In genomic region chr9:108113579-108113978, GRCh38 we compare ENCODE assay signal across 18 cellular contexts.
DNase-seq lines count a peak whose midpoint lies in the region; ATAC-seq, FAIRE-seq and TF ChIP-seq lines count a peak whose summit lies in the region.
"Had no signal": no experiment of that assay in that cellular context is flagged by ENCODE, and none has a peak within 500 bp of the region (broad histone marks: within the 10 kb centered on the region; RNA-seq: fewer than 3 reads in every experiment).

No MANE protein-coding gene starts in this region.

- peak; percentile 37 for ATAC-seq in IMR-90 (ENCODE audit: low read depth)
- no peak; the same call in 1 of the 3 replicates for ATAC-seq in K562
- no peak for ATAC-seq in GM21737 (IDR thresholded peaks at IDR 0.05; ENCODE audit: unreplicated experiment)

- H4K91ac ChIP-seq in IMR-90 (ENCODE audit: insufficient read depth, low read depth, low read length) = no peak overlapping the region

- TF ChIP-seq RAD21 in IMR-90 (IDR thresholded peaks at IDR 0.05; ENCODE audit: low read length) (no peak), K562 (CRISPR knock-in tag; conservative IDR thresholded peaks at IDR 0.05 in 1 of 2, IDR thresholded peaks at IDR 0.05 in 1 of 2) (no peak)

- POLR2A ChIA-PET in IMR-90 (lab: Charles Lee; ENCODE audit: unreplicated experiment) = no interaction called here
- POLR2A ChIA-PET in K562 (lab: Yijun Ruan, JAX) = interaction anchor here (0.5 to 1.2 kb wide), 3 partner anchors 20 to 61 kb away, joined by 3 to 5 read pairs (median 3); no protein-coding TSS in a partner anchor

- H3K14ac ChIP-seq in IMR-90 (replicated peaks; ENCODE audit: low read depth, low read length) = no peak overlapping the region

- TF ChIP-seq EP300 in K562 (IDR thresholded peaks at IDR 0.05; ENCODE audit: low read length) = no peak
- no peak for TF ChIP-seq EP300 in tibial nerve (IDR thresholded peaks at IDR 0.05)

- H4K5ac ChIP-seq in IMR-90 (ENCODE audit: low read depth, low read length) = no peak overlapping the region

- no peak overlapping the region for H3K23ac ChIP-seq in IMR-90 (ENCODE audit: low read depth, low read length)

- no peak for TF ChIP-seq CTCF in IMR-90 (conservative IDR thresholded peaks at IDR 0.05; ENCODE audit: low read depth, low read length)
- no peak for TF ChIP-seq CTCF in K562 (IDR thresholded peaks at IDR 0.05 in 2 of 3, conservative IDR thresholded peaks at IDR 0.05 in 1 of 3; ENCODE audit: insufficient read depth in 2 of 3, low read depth in 1 of 3, low read length in 3 of 3)
- no peak for TF ChIP-seq CTCF in tibial nerve (IDR thresholded peaks at IDR 0.05)

- no peak overlapping the region for H2BK5ac ChIP-seq in IMR-90 (ENCODE audit: low read depth, low read length, poor library complexity, severe bottlenecking)

- no peak overlapping the region for H2AK5ac ChIP-seq in IMR-90 (ENCODE audit: low read depth, low read length)

- H3K27ac ChIP-seq in IMR-90 (ENCODE audit: insufficient read depth, low read length) = no peak overlapping the region
- no peak overlapping the region for H3K27ac ChIP-seq in K562 (ENCODE audit: extremely low read depth, low read depth, low read length)
- no peak overlapping the region for H3K27ac ChIP-seq in substantia nigra (ENCODE audit: low read depth, low read length, poor library complexity, severe bottlenecking)
- no peak overlapping the region for H3K27ac ChIP-seq in tibial nerve
- H3K27ac ChIP-seq: BLaER1 treated with 17β-estradiol and CSF1 and Interleukin-3, amounts not matched to agents 10 nM and 100 nM; HL-60 had no signal

- DNase-seq in IMR-90 (peak; percentile 30), NOMO-1 treated with dmso at 0.1 percent for 144 hours (lab: John Stamatoyannopoulos, UW; ENCODE audit: unreplicated experiment) (peak; percentile 54), K562 (ENCODE audit: extremely low read depth in 1 of 4, low spot score in 3 of 4) (no peak), medulla oblongata (ENCODE audit: extremely low spot score) (peak; percentile 23), NCI-H187 (lab: John Stamatoyannopoulos, UW) (no peak), substantia nigra (lab: John Stamatoyannopoulos, UW) (no peak), tibial nerve (ENCODE audit: low spot score in 2 of 2) (no peak)
- DNase-seq: DND-41, H9, MG63, NCI-H1694 treated with DMSO at 0.1 percent for 48 hours, NCI-H226, NCI-H524 treated with DMSO at 0.1 percent for 48 hours, Right ventricle myocardium superior, SK-N-SH had no signal

- H3K9me3 ChIP-seq in IMR-90 (ENCODE audit: control insufficient read depth, insufficient read depth, low read length) (no peaks in the 10 kb centered on the region), K562 (replicated peaks; ENCODE audit: control insufficient read depth, insufficient read depth, low read depth, low read length) (no peaks in the 10 kb centered on the region), tibial nerve (no peaks in the 10 kb centered on the region)
- H3K9me3 ChIP-seq: MG63, SK-N-SH had no signal

- no peak overlapping the region for H3K18ac ChIP-seq in IMR-90 (ENCODE audit: low read depth, low read length)

- no peak overlapping the region for H3K56ac ChIP-seq in IMR-90 (ENCODE audit: extremely low read depth, insufficient read depth, low read length)

- no peak overlapping the region for H2BK15ac ChIP-seq in IMR-90 (ENCODE audit: low read depth, low read length)

- H3K79me1 ChIP-seq in IMR-90 (ENCODE audit: low read depth in 1 of 2, low read length in 2 of 2) = no peaks in the 10 kb centered on the region

- intact Hi-C loops in IMR-90 (cut with micrococcal nuclease) (no loop called here), K562 (cut with micrococcal nuclease) (no loop called here)

- H2BK120ac ChIP-seq in IMR-90 (ENCODE audit: low read depth, low read length) = no peak overlapping the region

- H3K4me3 ChIP-seq in IMR-90 (ENCODE audit: insufficient read depth, low read depth, low read length) (no peak overlapping the region), K562 (no peak overlapping the region), tibial nerve (no peak overlapping the region)
- H3K4me3 ChIP-seq: BLaER1 treated with 17β-estradiol and CSF1 and Interleukin-3, amounts not matched to agents 10 nM and 100 nM; MG63 had no signal

- H3K36me3 ChIP-seq in IMR-90 (ENCODE audit: control insufficient read depth, insufficient read depth, low read length) = no peaks in the 10 kb centered on the region
- H3K36me3 ChIP-seq in K562 (ENCODE audit: control insufficient read depth, insufficient read depth, low read length) = no peaks in the 10 kb centered on the region
- H3K36me3 ChIP-seq in tibial nerve = no peaks in the 10 kb centered on the region
- H3K36me3 ChIP-seq: BLaER1 treated with 17β-estradiol and CSF1 and Interleukin-3, amounts not matched to agents 10 nM and 100 nM; MG63 had no signal

- CTCF ChIA-PET in IMR-90 (lab: Yijun Ruan, JAX) = no interaction called here
- CTCF ChIA-PET in K562 (lab: Yijun Ruan, JAX; ENCODE audit: low intra/inter-chr PET ratio) = no interaction called here

- H3K4me2 ChIP-seq in IMR-90 (ENCODE audit: low read depth, low read length) = no peak overlapping the region
- H3K4me2 ChIP-seq in K562 (ENCODE audit: insufficient read depth, low read length) = no peak overlapping the region
- H3K4me2 ChIP-seq: SK-N-SH had no signal

- H2AFZ ChIP-seq in IMR-90 (replicated peaks; ENCODE audit: low read length, poor library complexity) (no peak overlapping the region), K562 (ENCODE audit: low read depth, low read length) (peak overlapping the region; percentile 46; the same call in 1 of the 2 replicates)

- dilution Hi-C loops in IMR-90 (cut with HindIII; ENCODE audit: low sequenced_read_pairs, unreplicated experiment) = no loop called here

- H3K9ac ChIP-seq in IMR-90 (ENCODE audit: low read depth, low read length) = no peak overlapping the region
- no peak overlapping the region for H3K9ac ChIP-seq in K562 (ENCODE audit: insufficient read depth in 1 of 2, low read depth in 2 of 2, low read length in 2 of 2)
- H3K9ac ChIP-seq: BLaER1 treated with 17β-estradiol and CSF1 and Interleukin-3, amounts not matched to agents 10 nM and 100 nM; SK-N-SH had no signal

- FAIRE-seq in K562 (lab: Jason Lieb, UNC) = no peak

- H3K4ac ChIP-seq in IMR-90 (ENCODE audit: low read depth, low read length) = no peak overlapping the region

- in situ Hi-C loops in IMR-90 (cut with MboI; ENCODE audit: low sequenced_read_pairs) = no loop called here
- in situ Hi-C loops in K562 (cut with MboI) = no loop called here

- 43% methylated on average over 2 of the region's 2 CpGs; no CpG with 5 or more reads in 1 of the 2 experiments for WGBS in IMR-90 (ENCODE audit: extremely low coverage in 2 of 2, insufficient read length in 1 of 2), 2 experiments
- WGBS in K562 (ENCODE audit: insufficient coverage, low coverage, missing lambda C conversion rate) = 4% methylated on average over 2 of the region's 2 CpGs
- WGBS in tibial nerve, 2 donors = 72 to 79% methylated on average over 2 of the region's 2 CpGs

- H4K8ac ChIP-seq in IMR-90 (ENCODE audit: low read depth in 2 of 2, low read length in 2 of 2) = no peak overlapping the region

- no peak overlapping the region for H2BK20ac ChIP-seq in IMR-90 (ENCODE audit: low read depth, low read length)

- BruUV-seq in IMR-90 (replicated peaks; lab: Mats Ljungman, UMichigan) = no TSS peak
- no TSS peak for BruUV-seq in K562 (replicated peaks; lab: Mats Ljungman, UMichigan)

- H3K27me3 ChIP-seq in IMR-90 (ENCODE audit: control insufficient read depth, insufficient read depth, low read length) (no peaks in the 10 kb centered on the region), K562 (ENCODE audit: control insufficient read depth in 2 of 2, insufficient read depth in 2 of 2, low read length in 2 of 2) (no peaks in the 10 kb centered on the region), tibial nerve (no peaks in the 10 kb centered on the region)
- H3K27me3 ChIP-seq: BLaER1 treated with 17β-estradiol and CSF1 and Interleukin-3, amounts not matched to agents 10 nM and 100 nM; MG63 had no signal

- H3K4me1 ChIP-seq in IMR-90 (ENCODE audit: control insufficient read depth, insufficient read depth, low read length) (peaks cover 5% of the 10 kb centered on the region; the same call in 1 of the 2 replicates), K562 (replicated peaks in 1 of 2; ENCODE audit: control insufficient read depth in 2 of 2, insufficient read depth in 2 of 2, low read length in 2 of 2) (peaks cover 0 to 32% of the 10 kb centered on the region in 2 experiments; a peak in 4 of 5 replicates), tibial nerve (no peaks in the 10 kb centered on the region)

- no peak overlapping the region for H2AK9ac ChIP-seq in IMR-90 (replicated peaks; ENCODE audit: low read depth, low read length, poor library complexity)

- no peaks in the 10 kb centered on the region for H3K9me1 ChIP-seq in IMR-90 (ENCODE audit: insufficient read depth, low read length)
- H3K9me1 ChIP-seq in K562 (ENCODE audit: control insufficient read depth, insufficient read depth, low read length) = no peaks in the 10 kb centered on the region

- no peaks in the 10 kb centered on the region for H3K79me2 ChIP-seq in K562 (ENCODE audit: control insufficient read depth, insufficient read depth, low read length)

- H4K20me1 ChIP-seq in IMR-90 (ENCODE audit: insufficient read depth, low read length) (no peaks in the 10 kb centered on the region), K562 (replicated peaks; ENCODE audit: control insufficient read depth, insufficient read depth, low read length) (no peaks in the 10 kb centered on the region)
- H4K20me1 ChIP-seq: BLaER1 treated with 17β-estradiol and CSF1 and Interleukin-3, amounts not matched to agents 10 nM and 100 nM had no signal

- TF ChIP-seq POLR2A in IMR-90 (IDR thresholded peaks at IDR 0.05; ENCODE audit: low read depth, low read length) (no peak), K562 (conservative IDR thresholded peaks at IDR 0.05) (no peak), tibial nerve (IDR thresholded peaks at IDR 0.05) (no peak)

TF ChIP-seq in IMR-90, 13 proteins besides CTCF, POLR2A, EP300 and RAD21 (continues in another document):
- TF ChIP-seq SMC3 (IDR thresholded peaks at IDR 0.05; ENCODE audit: low read depth, low read length) = no peak
- TF ChIP-seq MXI1 (IDR thresholded peaks at IDR 0.05; ENCODE audit: borderline replicate concordance, low read depth, low read length) = no peak
- TF ChIP-seq BHLHE40 (IDR thresholded peaks at IDR 0.05; ENCODE audit: low read depth, low read length) = no peak

TF ChIP-seq in K562, 482 proteins besides CTCF, POLR2A, EP300 and RAD21 (continues in another document):
- TF ChIP-seq SPI1 (IDR thresholded peaks at IDR 0.05; ENCODE audit: borderline replicate concordance, low read depth, low read length) = peak; percentile 66
- TF ChIP-seq ZNF311 (CRISPR knock-in tag; IDR thresholded peaks at IDR 0.05) = no peak
- no peak for TF ChIP-seq ZNF184 (CRISPR knock-in tag; IDR thresholded peaks at IDR 0.05)
- no peak for TF ChIP-seq JUNB (CRISPR knock-in tag; conservative IDR thresholded peaks at IDR 0.05)

Comparison
In these comparisons a context has a peak if more than half of its experiments do, and no peak if none do; other contexts are left out.
1. DNase-seq: peak in IMR-90 (single experiment), NOMO-1 treated with dmso at 0.1 percent for 144 hours (single experiment) and medulla oblongata (single experiment); none in K562 (0 of 4), NCI-H187 (0 of 2), substantia nigra (0 of 49) and tibial nerve (0 of 2).